In the genomic region with DNA sequence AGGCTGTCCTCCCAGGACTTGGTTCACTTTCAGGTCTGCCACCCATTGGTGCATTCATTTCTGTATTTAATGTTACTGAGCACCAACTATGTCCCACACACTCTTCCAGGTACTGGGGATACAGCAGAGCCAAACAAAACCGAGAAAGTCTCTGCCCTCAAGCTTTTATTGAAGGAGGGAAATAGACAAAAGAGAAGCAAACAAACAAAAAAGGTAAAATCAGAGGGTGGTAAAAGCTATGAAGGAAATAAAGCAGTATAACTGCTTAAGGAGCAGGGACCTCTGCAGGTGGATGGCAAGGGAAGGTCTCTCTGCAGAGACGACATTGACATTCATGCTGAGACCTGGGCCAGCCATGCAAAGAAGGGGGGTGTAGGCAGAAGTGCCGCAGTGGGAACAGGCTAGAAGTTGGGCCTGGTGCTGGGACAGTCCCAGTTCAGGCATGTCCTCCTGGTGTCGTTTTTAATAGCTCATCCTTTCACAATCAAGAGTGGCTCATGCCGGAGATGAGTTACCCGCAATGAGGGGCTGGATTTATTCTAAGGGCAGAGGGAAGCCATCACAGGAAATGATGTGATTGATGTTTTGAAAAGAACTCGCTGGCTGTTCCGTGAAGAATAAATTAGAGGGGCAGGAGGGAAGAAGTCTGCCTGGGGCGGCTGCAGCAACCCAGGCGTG, we compare ENCODE assay signal across 8 cellular contexts.
DNase-seq lines count a peak whose midpoint lies in the region; ATAC-seq, FAIRE-seq and TF ChIP-seq lines count a peak whose summit lies in the region.

No MANE protein-coding gene starts in this region.

- WGBS in GM12878 (ENCODE audit: insufficient coverage, insufficient replicate concordance, low lambda C conversion rate, missing lambda C conversion rate), result under 1% methylated on average over 10 of the region's 10 CpGs

- H2AFZ ChIP-seq in SU-DHL-6 (ENCODE audit: low read depth, low read length, severe bottlenecking) (peak overlapping the region; percentile 12), GM12878 (ENCODE audit: control insufficient read depth, low read depth, low read length) (peak overlapping the region; percentile 75)

- H3K36me3 ChIP-seq in SU-DHL-6 (ENCODE audit: low read length) (no peaks in the 10 kb centered on the region), GM12878 (ENCODE audit: control insufficient read depth in 2 of 2, insufficient read depth in 2 of 2, low read length in 1 of 2) (no peaks in the 10 kb centered on the region)

- CTCF ChIA-PET in GM12878 (lab: Yijun Ruan, JAX), result interaction anchor here (0.7 to 5.3 kb wide), 13 partner anchors 8 to 98 kb away, joined by 3 to 36 read pairs (median 3); partner anchors contain the start of gene IRF2BPL

- H3K9me2 ChIP-seq in SU-DHL-6 (replicated peaks; ENCODE audit: insufficient read depth, low read length), result no peaks in the 10 kb centered on the region

- ATAC-seq in HG03439 (IDR thresholded peaks at IDR 0.05; ENCODE audit: unreplicated experiment), result peak; percentile 29
- ATAC-seq in GM12878, result peak; percentile 31

- FAIRE-seq in GM12878 (lab: Jason Lieb, UNC), result peak; percentile 73

- RAD21 ChIA-PET in GM12878 (lab: Charles Lee; ENCODE audit: unreplicated experiment), result interaction anchor here (0.7 to 15.0 kb wide), 19 partner anchors 9 to 168 kb away, joined by 3 to 285 read pairs (median 7); no protein-coding TSS in a partner anchor

- H3K4me3 ChIP-seq in SU-DHL-6 (ENCODE audit: insufficient read depth, low read length, poor library complexity, severe bottlenecking) (no peak overlapping the region), GM12878 (peak overlapping the region; percentile 68; the same call in 1 of the 2 replicates)

- TSS peak; percentile 63 for BruUV-seq in GM12878 (replicated peaks; lab: Mats Ljungman, UMichigan)

- TF ChIP-seq RAD21 in GM12878 (IDR thresholded peaks at IDR 0.05; ENCODE audit: insufficient read depth, low read depth, low read length), result no peak

- in situ Hi-C loops in GM12878 (cut with MboI), result no loop called here

- H3K9ac ChIP-seq in SU-DHL-6 (ENCODE audit: low read length), result peak overlapping the region; percentile 33
- peak overlapping the region; percentile 75 for H3K9ac ChIP-seq in GM12878 (ENCODE audit: control insufficient read depth, insufficient read depth, low read length)

- H3K27ac ChIP-seq in 22Rv1 (peak overlapping the region; percentile 76), SU-DHL-6 (ENCODE audit: low read depth, low read length) (no peak overlapping the region), GM12878 (ENCODE audit: control insufficient read depth, insufficient read depth) (peak overlapping the region; percentile 100)

- H3K79me2 ChIP-seq in SU-DHL-6 (ENCODE audit: insufficient read depth, low read length) (no peaks in the 10 kb centered on the region), GM12878 (ENCODE audit: control insufficient read depth, insufficient read depth, low read length) (peaks cover 5% of the 10 kb centered on the region)

- TF ChIP-seq POLR2A in GM18526 (IDR thresholded peaks at IDR 0.05; ENCODE audit: extremely low read depth, insufficient read length) (peak; percentile 47), GM12878 (IDR thresholded peaks at IDR 0.05; ENCODE audit: low read depth, low read length) (0 out of 2 replicates have a peak, but pooled peaks have one; percentile 3)

- POLR2A ChIA-PET in GM12878 (lab: Charles Lee), result interaction anchor here (0.5 to 13.0 kb wide), 12 partner anchors 11 to 359 kb away, joined by 3 to 173 read pairs (median 6); partner anchors contain the start of gene IRF2BPL

- no peaks in the 10 kb centered on the region; the same call in 1 of the 2 replicates for H3F3A ChIP-seq in SU-DHL-6 (ENCODE audit: insufficient read depth)

- peaks cover 68% of the 10 kb centered on the region for H3K4me1 ChIP-seq in GM12878 (ENCODE audit: control insufficient read depth, insufficient read depth, low read length)

- peak overlapping the region; percentile 48 for H3K4me2 ChIP-seq in SU-DHL-6 (ENCODE audit: low read depth, low read length, poor library complexity, severe bottlenecking)
- peak overlapping the region; percentile 77 for H3K4me2 ChIP-seq in GM12878 (ENCODE audit: control insufficient read depth, insufficient read depth)

- H4K20me1 ChIP-seq in SU-DHL-6 (ENCODE audit: low read depth, low read length), result no peaks in the 10 kb centered on the region
- no peaks in the 10 kb centered on the region for H4K20me1 ChIP-seq in GM12878 (ENCODE audit: control insufficient read depth, insufficient read depth)

- H3K27me3 ChIP-seq in SU-DHL-6 (ENCODE audit: low read length), result no peaks in the 10 kb centered on the region
- no peaks in the 10 kb centered on the region for H3K27me3 ChIP-seq in GM12878 (replicated peaks in 1 of 2; ENCODE audit: control insufficient read depth in 2 of 2, insufficient read depth in 2 of 2, low read length in 1 of 2)

- DNase-seq in GM12878 (ENCODE audit: low read depth, low spot score), result peak; percentile 66
- DNase-seq in kidney tubule cell (ENCODE audit: low spot score), result peak; percentile 88
- DNase-seq in stimulated activated CD4-positive, alpha-beta T cell treated with anti-CD3 and anti-CD28 coated beads, Interleukin-2, amount 100 ng/mL, for 4 hours (ENCODE audit: low read depth), result peak; percentile 34
- no peak for DNase-seq in islet precursor cell

- TF ChIP-seq EP300 in GM12878 (IDR thresholded peaks at IDR 0.05; ENCODE audit: borderline replicate concordance in 1 of 2, control insufficient read depth in 1 of 2, low read depth in 2 of 2, low read length in 2 of 2), result no peak

- intact Hi-C loops in GM12878 (cut with micrococcal nuclease; ENCODE audit: unreplicated experiment), result no loop called here

- SMC1A ChIA-PET in GM12878 (lab: Charles Lee; ENCODE audit: uncharacterized antibody, unreplicated experiment), result interaction anchor here (0.7 to 14.6 kb wide), 14 partner anchors 9 to 115 kb away, joined by 3 to 179 read pairs (median 8); partner anchors contain the start of gene IRF2BPL

- TF ChIP-seq CTCF in 22Rv1 (IDR thresholded peaks at IDR 0.05) (no peak), SU-DHL-6 (IDR thresholded peaks at IDR 0.05; ENCODE audit: insufficient read depth, low read length, poor library complexity, severe bottlenecking) (no peak), GM12878 (IDR thresholded peaks at IDR 0.05 in 2 of 3, conservative IDR thresholded peaks at IDR 0.05 in 1 of 3; ENCODE audit: control insufficient read depth in 2 of 3, extremely low read depth in 1 of 3, insufficient read depth in 1 of 3, low read depth in 3 of 3, low read length in 3 of 3) (no peak)

- H3K9me3 ChIP-seq in SU-DHL-6 (ENCODE audit: insufficient read depth, low read length) (no peaks in the 10 kb centered on the region), GM12878 (replicated peaks; ENCODE audit: control insufficient read depth, insufficient read depth, low read length) (no peaks in the 10 kb centered on the region)

TF ChIP-seq in GM12878, 131 proteins besides CTCF, POLR2A, EP300 and RAD21 (continues in another document):
- no peak for TF ChIP-seq CBX5 (IDR thresholded peaks at IDR 0.05; ENCODE audit: low read depth)
- peak; percentile 57 for TF ChIP-seq POLR2AphosphoS5 (IDR thresholded peaks at IDR 0.05; ENCODE audit: low read length)
- no peak; the same call in 1 of the 2 replicates for TF ChIP-seq HDGF (IDR thresholded peaks at IDR 0.05)
- TF ChIP-seq YBX1 (IDR thresholded peaks at IDR 0.05), result no peak
- TF ChIP-seq, protein P1, sequence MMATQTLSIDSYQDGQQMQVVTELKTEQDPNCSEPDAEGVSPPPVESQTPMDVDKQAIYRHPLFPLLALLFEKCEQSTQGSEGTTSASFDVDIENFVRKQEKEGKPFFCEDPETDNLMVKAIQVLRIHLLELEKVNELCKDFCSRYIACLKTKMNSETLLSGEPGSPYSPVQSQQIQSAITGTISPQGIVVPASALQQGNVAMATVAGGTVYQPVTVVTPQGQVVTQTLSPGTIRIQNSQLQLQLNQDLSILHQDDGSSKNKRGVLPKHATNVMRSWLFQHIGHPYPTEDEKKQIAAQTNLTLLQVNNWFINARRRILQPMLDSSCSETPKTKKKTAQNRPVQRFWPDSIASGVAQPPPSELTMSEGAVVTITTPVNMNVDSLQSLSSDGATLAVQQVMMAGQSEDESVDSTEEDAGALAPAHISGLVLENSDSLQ (IDR thresholded peaks at IDR 0.05), result peak; percentile 52; the same call in 1 of the 2 replicates
- peak; percentile 40; the same call in 1 of the 2 replicates for TF ChIP-seq DPF2 (IDR thresholded peaks at IDR 0.05)
- 0 out of 2 replicates have a peak, but pooled peaks have one; percentile 28 for TF ChIP-seq ZNF207 (IDR thresholded peaks at IDR 0.05; ENCODE audit: borderline replicate concordance)
- no peak for TF ChIP-seq CHD1 (IDR thresholded peaks at IDR 0.05; ENCODE audit: low read depth, low read length)
- no peak for TF ChIP-seq HDAC2 (IDR thresholded peaks at IDR 0.05)
- TF ChIP-seq, protein P2, sequence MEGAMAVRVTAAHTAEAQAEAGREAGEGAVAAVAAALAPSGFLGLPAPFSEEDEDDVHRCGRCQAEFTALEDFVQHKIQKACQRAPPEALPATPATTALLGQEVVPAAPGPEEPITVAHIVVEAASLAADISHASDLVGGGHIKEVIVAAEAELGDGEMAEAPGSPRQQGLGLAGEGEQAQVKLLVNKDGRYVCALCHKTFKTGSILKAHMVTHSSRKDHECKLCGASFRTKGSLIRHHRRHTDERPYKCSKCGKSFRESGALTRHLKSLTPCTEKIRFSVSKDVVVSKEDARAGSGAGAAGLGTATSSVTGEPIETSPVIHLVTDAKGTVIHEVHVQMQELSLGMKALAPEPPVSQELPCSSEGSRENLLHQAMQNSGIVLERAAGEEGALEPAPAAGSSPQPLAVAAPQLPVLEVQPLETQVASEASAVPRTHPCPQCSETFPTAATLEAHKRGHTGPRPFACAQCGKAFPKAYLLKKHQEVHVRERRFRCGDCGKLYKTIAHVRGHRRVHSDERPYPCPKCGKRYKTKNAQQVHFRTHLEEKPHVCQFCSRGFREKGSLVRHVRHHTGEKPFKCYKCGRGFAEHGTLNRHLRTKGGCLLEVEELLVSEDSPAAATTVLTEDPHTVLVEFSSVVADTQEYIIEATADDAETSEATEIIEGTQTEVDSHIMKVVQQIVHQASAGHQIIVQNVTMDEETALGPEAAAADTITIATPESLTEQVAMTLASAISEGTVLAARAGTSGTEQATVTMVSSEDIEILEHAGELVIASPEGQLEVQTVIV (IDR thresholded peaks at IDR 0.05; ENCODE audit: borderline replicate concordance, partially characterized antibody), result no peak
- no peak for TF ChIP-seq BRCA1 (IDR thresholded peaks at IDR 0.05; ENCODE audit: low read depth, low read length)
- no peak for TF ChIP-seq TARDBP (IDR thresholded peaks at IDR 0.05; ENCODE audit: borderline replicate concordance)
